In genomic region chr5:10838038-10838437, GRCh38 we compare ENCODE assay signal across 13 cellular contexts.
DNase-seq lines count a peak whose midpoint lies in the region; ATAC-seq and TF ChIP-seq lines count a peak whose summit lies in the region.
"Had no signal": no experiment of that assay in that cellular context is flagged by ENCODE, and none has a peak within 500 bp of the region (broad histone marks: within the 10 kb centered on the region; RNA-seq: fewer than 3 reads in every experiment).

No MANE protein-coding gene starts in this region.

- H3K79me1 ChIP-seq in mesenchymal stem cell (replicated peaks; ENCODE audit: low read length, poor library complexity, severe bottlenecking): no peaks in the 10 kb centered on the region

- WGBS in mesenchymal stem cell: 93% methylated on average over 3 of the region's 5 CpGs
- WGBS in heart left ventricle, 4 donors: 88 to 93% (median 92%) methylated on average over 5 of the region's 5 CpGs

- no peak for DNase-seq in mesenchymal stem cell
- no peak for DNase-seq in NCI-H1930 (lab: John Stamatoyannopoulos, UW)
- no peak for DNase-seq in activated CD8-positive, alpha-beta memory T cell treated with anti-CD3 and anti-CD28 coated beads, Interleukin-2, amount 50 U/mL, for 4 hours
- DNase-seq in heart left ventricle: no peak
- DNase-seq: activated naive CD8-positive, alpha-beta T cell treated with anti-CD3 and anti-CD28 coated beads, Interleukin-2, amount 10 ng/mL, durations not matched to agents 7 days and 5 days; DND-41; naive thymus-derived CD8-positive, alpha-beta T cell; NCI-H187 treated with DMSO at 0.1 percent for 48 hours; NCI-H69 had no signal

- H2BK12ac ChIP-seq in mesenchymal stem cell (ENCODE audit: low read length in 2 of 2): no peak overlapping the region

- H3K4me3 ChIP-seq in mesenchymal stem cell (ENCODE audit: insufficient read depth in 1 of 2, low read depth in 1 of 2, low read length in 2 of 2) (no peak overlapping the region), heart left ventricle (no peak overlapping the region)
- H3K4me3 ChIP-seq: tibial nerve had no signal

- intact Hi-C loops in heart left ventricle (cut with DNase I): no loop called here

- no peaks in the 10 kb centered on the region for H3K36me3 ChIP-seq in mesenchymal stem cell (ENCODE audit: control insufficient read depth in 1 of 2, insufficient read depth in 2 of 2, low read depth in 1 of 2, low read length in 2 of 2)
- H3K36me3 ChIP-seq in heart left ventricle: no peaks in the 10 kb centered on the region
- H3K36me3 ChIP-seq: tibial nerve had no signal

- H3K18ac ChIP-seq in mesenchymal stem cell (ENCODE audit: low read depth in 1 of 2, low read length in 2 of 2): no peak overlapping the region

- no peak overlapping the region for H3K14ac ChIP-seq in mesenchymal stem cell (ENCODE audit: low read length in 2 of 2)

- TF ChIP-seq CTCF in heart left ventricle (IDR thresholded peaks at IDR 0.05): no peak

- H3K4me2 ChIP-seq in mesenchymal stem cell (ENCODE audit: low read length, poor library complexity, severe bottlenecking): no peak overlapping the region

- no peaks in the 10 kb centered on the region for H3K9me3 ChIP-seq in mesenchymal stem cell (ENCODE audit: control insufficient read depth, low read length)
- H3K9me3 ChIP-seq in heart left ventricle: no peaks in the 10 kb centered on the region
- H3K9me3 ChIP-seq: tibial nerve had no signal

- TF ChIP-seq POLR2A in heart left ventricle (IDR thresholded peaks at IDR 0.05): no peak

- no peak overlapping the region for H3K4ac ChIP-seq in mesenchymal stem cell (ENCODE audit: low read depth in 1 of 2, low read length in 2 of 2)

- ATAC-seq in GM19035 (IDR thresholded peaks at IDR 0.05; ENCODE audit: unreplicated experiment) (peak; percentile 78), GM21786 (IDR thresholded peaks at IDR 0.05; ENCODE audit: unreplicated experiment) (peak; percentile 55), HG03558 (IDR thresholded peaks at IDR 0.05; ENCODE audit: extremely low read depth, unreplicated experiment) (peak; percentile 87), heart left ventricle (no peak)
- ATAC-seq: naive thymus-derived CD8-positive, alpha-beta T cell had no signal

- H3K9ac ChIP-seq in mesenchymal stem cell (ENCODE audit: low read length): no peak overlapping the region

- no peak overlapping the region for H3K23ac ChIP-seq in mesenchymal stem cell (ENCODE audit: low read length in 2 of 2)

- H4K91ac ChIP-seq in mesenchymal stem cell (ENCODE audit: low read length): no peak overlapping the region

- H3K4me1 ChIP-seq in mesenchymal stem cell (ENCODE audit: control insufficient read depth, insufficient read depth, low read depth, low read length) (peaks cover 2% of the 10 kb centered on the region), heart left ventricle (no peaks in the 10 kb centered on the region)
- H3K4me1 ChIP-seq: tibial nerve had no signal

- H2BK120ac ChIP-seq in mesenchymal stem cell (ENCODE audit: low read depth, low read length): no peak overlapping the region

- no peak overlapping the region for H3K27ac ChIP-seq in mesenchymal stem cell (ENCODE audit: low read length, poor library complexity, severe bottlenecking)
- H3K27ac ChIP-seq in heart left ventricle: no peak overlapping the region
- H3K27ac ChIP-seq: tibial nerve had no signal

- H2AK5ac ChIP-seq in mesenchymal stem cell (ENCODE audit: low read length, severe bottlenecking): peak overlapping the region; percentile 4

- H4K8ac ChIP-seq in mesenchymal stem cell (ENCODE audit: low read length): no peak overlapping the region

- H2BK5ac ChIP-seq in mesenchymal stem cell (ENCODE audit: low read depth, low read length, poor library complexity, severe bottlenecking): no peak overlapping the region

- H3K27me3 ChIP-seq in mesenchymal stem cell (ENCODE audit: control insufficient read depth in 1 of 2, insufficient read depth in 1 of 2, low read length in 2 of 2) (no peaks in the 10 kb centered on the region), heart left ventricle (no peaks in the 10 kb centered on the region)
- H3K27me3 ChIP-seq: tibial nerve had no signal

- H2BK15ac ChIP-seq in mesenchymal stem cell (ENCODE audit: low read depth, poor library complexity, severe bottlenecking): no peak overlapping the region

- H2AFZ ChIP-seq in mesenchymal stem cell (ENCODE audit: low read depth, low read length): no peak overlapping the region

Comparison
In these comparisons a context has a peak if more than half of its experiments do, and no peak if none do; other contexts are left out.
1. ATAC-seq: peak in GM19035 (single experiment), GM21786 (single experiment) and HG03558 (single experiment); none in heart left ventricle (0 of 4).